2 cellular contexts compared by ENCODE assay signal in the genomic region with DNA sequence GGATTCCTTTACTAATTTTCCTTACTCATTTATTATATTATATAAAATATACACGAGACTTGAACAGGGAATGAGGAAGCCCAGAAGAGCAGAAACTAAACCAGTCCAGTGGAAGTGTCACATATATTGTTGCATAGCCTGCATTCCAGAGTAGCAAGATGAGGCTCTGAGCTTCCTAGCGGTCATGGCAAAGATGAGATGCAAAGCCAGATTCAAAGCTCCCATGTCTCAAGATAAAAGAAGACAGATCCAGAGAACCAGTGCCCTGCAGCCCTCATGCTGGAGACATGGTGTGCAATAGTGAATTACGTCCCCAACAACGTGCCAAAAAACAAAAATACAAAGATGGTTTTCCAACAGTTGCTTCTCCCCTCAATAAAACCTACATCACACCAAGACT.
TF ChIP-seq lines count a peak whose summit lies in the region.

No MANE protein-coding gene starts in this region.

TF ChIP-seq in GM23338, 12 proteins besides CTCF, POLR2A, EP300 and RAD21 (continued from another document):
- TF ChIP-seq ZNF331 (CRISPR knock-in tag; IDR thresholded peaks at IDR 0.05; ENCODE audit: low read depth), result no peak
- TF ChIP-seq EZH2 (IDR thresholded peaks at IDR 0.05; ENCODE audit: low read depth, unreplicated experiment), result no peak
- no peak for TF ChIP-seq STAT1 (IDR thresholded peaks at IDR 0.05; ENCODE audit: unreplicated experiment)
- no peak for TF ChIP-seq ZNF114 (CRISPR knock-in tag; IDR thresholded peaks at IDR 0.05)
- TF ChIP-seq POLR2AphosphoS5 (IDR thresholded peaks at IDR 0.05; ENCODE audit: low read depth), result no peak
- no peak for TF ChIP-seq CREB1 (CRISPR knock-in tag; IDR thresholded peaks at IDR 0.05; ENCODE audit: low read depth)
- TF ChIP-seq, protein P1, sequence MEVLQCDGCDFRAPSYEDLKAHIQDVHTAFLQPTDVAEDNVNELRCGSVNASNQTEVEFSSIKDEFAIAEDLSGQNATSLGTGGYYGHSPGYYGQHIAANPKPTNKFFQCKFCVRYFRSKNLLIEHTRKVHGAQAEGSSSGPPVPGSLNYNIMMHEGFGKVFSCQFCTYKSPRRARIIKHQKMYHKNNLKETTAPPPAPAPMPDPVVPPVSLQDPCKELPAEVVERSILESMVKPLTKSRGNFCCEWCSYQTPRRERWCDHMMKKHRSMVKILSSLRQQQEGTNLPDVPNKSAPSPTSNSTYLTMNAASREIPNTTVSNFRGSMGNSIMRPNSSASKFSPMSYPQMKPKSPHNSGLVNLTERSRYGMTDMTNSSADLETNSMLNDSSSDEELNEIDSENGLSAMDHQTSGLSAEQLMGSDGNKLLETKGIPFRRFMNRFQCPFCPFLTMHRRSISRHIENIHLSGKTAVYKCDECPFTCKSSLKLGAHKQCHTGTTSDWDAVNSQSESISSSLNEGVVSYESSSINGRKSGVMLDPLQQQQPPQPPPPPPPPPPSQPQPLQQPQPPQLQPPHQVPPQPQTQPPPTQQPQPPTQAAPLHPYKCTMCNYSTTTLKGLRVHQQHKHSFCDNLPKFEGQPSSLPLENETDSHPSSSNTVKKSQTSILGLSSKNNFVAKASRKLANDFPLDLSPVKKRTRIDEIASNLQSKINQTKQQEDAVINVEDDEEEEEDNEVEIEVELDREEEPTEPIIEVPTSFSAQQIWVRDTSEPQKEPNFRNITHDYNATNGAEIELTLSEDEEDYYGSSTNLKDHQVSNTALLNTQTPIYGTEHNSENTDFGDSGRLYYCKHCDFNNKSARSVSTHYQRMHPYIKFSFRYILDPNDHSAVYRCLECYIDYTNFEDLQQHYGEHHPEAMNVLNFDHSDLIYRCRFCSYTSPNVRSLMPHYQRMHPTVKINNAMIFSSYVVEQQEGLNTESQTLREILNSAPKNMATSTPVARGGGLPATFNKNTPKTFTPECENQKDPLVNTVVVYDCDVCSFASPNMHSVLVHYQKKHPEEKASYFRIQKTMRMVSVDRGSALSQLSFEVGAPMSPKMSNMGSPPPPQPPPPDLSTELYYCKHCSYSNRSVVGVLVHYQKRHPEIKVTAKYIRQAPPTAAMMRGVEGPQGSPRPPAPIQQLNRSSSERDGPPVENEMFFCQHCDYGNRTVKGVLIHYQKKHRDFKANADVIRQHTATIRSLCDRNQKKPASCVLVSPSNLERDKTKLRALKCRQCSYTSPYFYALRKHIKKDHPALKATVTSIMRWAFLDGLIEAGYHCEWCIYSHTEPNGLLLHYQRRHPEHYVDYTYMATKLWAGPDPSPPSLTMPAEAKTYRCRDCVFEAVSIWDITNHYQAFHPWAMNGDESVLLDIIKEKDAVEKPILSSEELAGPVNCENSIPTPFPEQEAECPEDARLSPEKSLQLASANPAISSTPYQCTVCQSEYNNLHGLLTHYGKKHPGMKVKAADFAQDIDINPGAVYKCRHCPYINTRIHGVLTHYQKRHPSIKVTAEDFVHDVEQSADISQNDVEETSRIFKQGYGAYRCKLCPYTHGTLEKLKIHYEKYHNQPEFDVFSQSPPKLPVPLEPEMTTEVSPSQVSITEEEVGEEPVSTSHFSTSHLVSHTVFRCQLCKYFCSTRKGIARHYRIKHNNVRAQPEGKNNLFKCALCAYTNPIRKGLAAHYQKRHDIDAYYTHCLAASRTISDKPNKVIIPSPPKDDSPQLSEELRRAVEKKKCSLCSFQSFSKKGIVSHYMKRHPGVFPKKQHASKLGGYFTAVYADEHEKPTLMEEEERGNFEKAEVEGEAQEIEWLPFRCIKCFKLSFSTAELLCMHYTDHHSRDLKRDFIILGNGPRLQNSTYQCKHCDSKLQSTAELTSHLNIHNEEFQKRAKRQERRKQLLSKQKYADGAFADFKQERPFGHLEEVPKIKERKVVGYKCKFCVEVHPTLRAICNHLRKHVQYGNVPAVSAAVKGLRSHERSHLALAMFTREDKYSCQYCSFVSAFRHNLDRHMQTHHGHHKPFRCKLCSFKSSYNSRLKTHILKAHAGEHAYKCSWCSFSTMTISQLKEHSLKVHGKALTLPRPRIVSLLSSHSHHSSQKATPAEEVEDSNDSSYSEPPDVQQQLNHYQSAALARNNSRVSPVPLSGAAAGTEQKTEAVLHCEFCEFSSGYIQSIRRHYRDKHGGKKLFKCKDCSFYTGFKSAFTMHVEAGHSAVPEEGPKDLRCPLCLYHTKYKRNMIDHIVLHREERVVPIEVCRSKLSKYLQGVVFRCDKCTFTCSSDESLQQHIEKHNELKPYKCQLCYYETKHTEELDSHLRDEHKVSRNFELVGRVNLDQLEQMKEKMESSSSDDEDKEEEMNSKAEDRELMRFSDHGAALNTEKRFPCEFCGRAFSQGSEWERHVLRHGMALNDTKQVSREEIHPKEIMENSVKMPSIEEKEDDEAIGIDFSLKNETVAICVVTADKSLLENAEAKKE (CRISPR knock-in tag; IDR thresholded peaks at IDR 0.05), result no peak
- TF ChIP-seq, protein P2, sequence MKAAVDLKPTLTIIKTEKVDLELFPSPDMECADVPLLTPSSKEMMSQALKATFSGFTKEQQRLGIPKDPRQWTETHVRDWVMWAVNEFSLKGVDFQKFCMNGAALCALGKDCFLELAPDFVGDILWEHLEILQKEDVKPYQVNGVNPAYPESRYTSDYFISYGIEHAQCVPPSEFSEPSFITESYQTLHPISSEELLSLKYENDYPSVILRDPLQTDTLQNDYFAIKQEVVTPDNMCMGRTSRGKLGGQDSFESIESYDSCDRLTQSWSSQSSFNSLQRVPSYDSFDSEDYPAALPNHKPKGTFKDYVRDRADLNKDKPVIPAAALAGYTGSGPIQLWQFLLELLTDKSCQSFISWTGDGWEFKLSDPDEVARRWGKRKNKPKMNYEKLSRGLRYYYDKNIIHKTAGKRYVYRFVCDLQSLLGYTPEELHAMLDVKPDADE (IDR thresholded peaks at IDR 0.05), result no peak

TF ChIP-seq in SK-N-SH treated with all-trans-retinoic acid at 6 μM for 48 hours, 23 proteins besides CTCF, POLR2A, EP300 and RAD21 (continued from another document):
- TF ChIP-seq, protein P3, sequence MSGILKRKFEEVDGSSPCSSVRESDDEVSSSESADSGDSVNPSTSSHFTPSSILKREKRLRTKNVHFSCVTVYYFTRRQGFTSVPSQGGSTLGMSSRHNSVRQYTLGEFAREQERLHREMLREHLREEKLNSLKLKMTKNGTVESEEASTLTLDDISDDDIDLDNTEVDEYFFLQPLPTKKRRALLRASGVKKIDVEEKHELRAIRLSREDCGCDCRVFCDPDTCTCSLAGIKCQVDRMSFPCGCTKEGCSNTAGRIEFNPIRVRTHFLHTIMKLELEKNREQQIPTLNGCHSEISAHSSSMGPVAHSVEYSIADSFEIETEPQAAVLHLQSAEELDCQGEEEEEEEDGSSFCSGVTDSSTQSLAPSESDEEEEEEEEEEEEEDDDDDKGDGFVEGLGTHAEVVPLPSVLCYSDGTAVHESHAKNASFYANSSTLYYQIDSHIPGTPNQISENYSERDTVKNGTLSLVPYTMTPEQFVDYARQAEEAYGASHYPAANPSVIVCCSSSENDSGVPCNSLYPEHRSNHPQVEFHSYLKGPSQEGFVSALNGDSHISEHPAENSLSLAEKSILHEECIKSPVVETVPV (CRISPR knock-in tag; IDR thresholded peaks at IDR 0.05), result no peak
- TF ChIP-seq ISL1 (CRISPR knock-in tag; IDR thresholded peaks at IDR 0.05) (no peak), OSR1 (CRISPR knock-in tag; IDR thresholded peaks at IDR 0.05) (no peak), PPARA (CRISPR knock-in tag; IDR thresholded peaks at IDR 0.05; ENCODE audit: borderline replicate concordance) (no peak), ZNF70 (CRISPR knock-in tag; IDR thresholded peaks at IDR 0.05) (no peak), CSDC2 (CRISPR knock-in tag; IDR thresholded peaks at IDR 0.05) (no peak)
